In the genomic region with DNA sequence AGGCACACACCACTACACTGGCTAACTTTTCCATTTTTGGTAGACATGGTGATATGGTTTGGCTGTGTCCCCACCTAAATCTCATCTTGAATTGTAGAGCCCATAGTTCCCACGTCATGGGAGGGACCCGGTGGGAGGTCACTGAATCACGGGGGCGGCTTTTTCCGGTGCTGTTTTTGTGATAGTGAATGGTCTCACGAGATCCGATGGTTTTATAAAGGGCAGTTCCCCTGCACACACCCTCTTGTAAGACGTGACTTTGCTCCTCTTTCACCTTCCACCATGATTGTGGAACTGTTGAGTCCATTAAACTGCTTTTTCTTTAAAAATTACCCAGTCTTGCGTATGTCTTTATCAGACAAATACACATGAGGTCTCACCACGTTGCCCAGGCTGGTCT, we compare ENCODE assay signal across 19 cellular contexts. TPM values are rescaled to one million over a fixed set of nuclear protein-coding genes. Genes with fewer than 3 reads are reported as not detected.
DNase-seq lines count a peak whose midpoint lies in the region; TF ChIP-seq lines count a peak whose summit lies in the region.
"Had no signal": no experiment of that assay in that cellular context is flagged by ENCODE, and none has a peak within 500 bp of the region (broad histone marks: within the 10 kb centered on the region; RNA-seq: fewer than 3 reads in every experiment).

No MANE protein-coding gene starts in this region.

- no peak for TF ChIP-seq CTCF in nephron progenitor cell (IDR thresholded peaks at IDR 0.05)
- no peak for TF ChIP-seq CTCF in endothelial cell (IDR thresholded peaks at IDR 0.05; ENCODE audit: unreplicated experiment)

- H3K27me3 Mint-ChIP-seq in nephron progenitor cell (ENCODE audit: low read depth, poor library complexity) = no peaks in the 10 kb centered on the region
- peaks cover 6% of the 10 kb centered on the region for H3K27me3 Mint-ChIP-seq in endothelial cell (ENCODE audit: unreplicated experiment)
- H3K27me3 Mint-ChIP-seq: CD4-positive, alpha-beta memory T cell had no signal

- DNase-seq in activated CD8-positive, alpha-beta memory T cell treated with anti-CD3 and anti-CD28 coated beads, Interleukin-2, amount 50 U/mL, for 48 hours = peak; percentile 26
- no peak for DNase-seq in activated CD8-positive, alpha-beta memory T cell treated with anti-CD3 and anti-CD28 coated beads for 24 hours
- DNase-seq in stimulated activated CD4-positive, alpha-beta T cell treated with anti-CD3 and anti-CD28 coated beads, Interleukin-15, amount 100 ng/mL, for 24 hours = peak; percentile 1
- DNase-seq in stimulated activated CD4-positive, alpha-beta T cell treated with anti-CD3 and anti-CD28 coated beads, Interleukin-12 subunit alpha, Interleukin-12 subunit beta, amount 100 ng/mL, for 4 hours = no peak
- DNase-seq in nephron progenitor cell = no peak
- no peak for DNase-seq in OCI-M2 (lab: John Stamatoyannopoulos, UW; ENCODE audit: unreplicated experiment)
- DNase-seq in NCI-H2196 (lab: John Stamatoyannopoulos, UW; ENCODE audit: unreplicated experiment) = no peak
- DNase-seq in endothelial cell (ENCODE audit: low spot score) = no peak
- DNase-seq: Calu3; CD4-positive, alpha-beta memory T cell; DMS79; NCI-H187; NCI-H446; NCI-H69; NK-92 treated with Interleukin-12 subunit alpha and Interleukin-12 subunit beta, amount 100 ng/mL, for 24 hours; RPMI8226 had no signal

- H3K4me1 Mint-ChIP-seq in nephron progenitor cell = peaks cover 31% of the 10 kb centered on the region
- no peaks in the 10 kb centered on the region for H3K4me1 Mint-ChIP-seq in endothelial cell (ENCODE audit: unreplicated experiment)

- H3K9me3 Mint-ChIP-seq in nephron progenitor cell = no peaks in the 10 kb centered on the region
- H3K9me3 Mint-ChIP-seq in endothelial cell (ENCODE audit: unreplicated experiment) = no peaks in the 10 kb centered on the region
- H3K9me3 Mint-ChIP-seq: IgD-negative memory B cell had no signal

- H3K27ac Mint-ChIP-seq in nephron progenitor cell (peak overlapping the region; percentile 92), endothelial cell (ENCODE audit: unreplicated experiment) (no peak overlapping the region)
- H3K27ac Mint-ChIP-seq: CD4-positive, alpha-beta memory T cell; IgD-negative memory B cell had no signal

- H3K4me3 Mint-ChIP-seq in nephron progenitor cell (no peak overlapping the region), endothelial cell (ENCODE audit: unreplicated experiment) (no peak overlapping the region)
- H3K4me3 Mint-ChIP-seq: CD4-positive, alpha-beta memory T cell; IgD-negative memory B cell had no signal

- no peaks in the 10 kb centered on the region for H3K36me3 Mint-ChIP-seq in nephron progenitor cell (ENCODE audit: low read depth)
- peaks cover 4% of the 10 kb centered on the region for H3K36me3 Mint-ChIP-seq in endothelial cell (ENCODE audit: low read depth, unreplicated experiment)
- H3K36me3 Mint-ChIP-seq: CD4-positive, alpha-beta memory T cell had no signal

RNA-seq across cellular contexts. Expression of a gene that starts 1.3 kb away (rescaled TPM):
- 1.5 TPM for total RNA-seq in endothelial cell (ENCODE audit: unreplicated experiment)
- total RNA-seq: LHCN-M2 had no signal

RNA-seq across cellular contexts. Expression of a gene that starts 27.6 kb away (rescaled TPM):
- total RNA-seq in endothelial cell (ENCODE audit: unreplicated experiment) = 25.3 TPM

RNA-seq across cellular contexts. Expression of a gene that starts 58.8 kb away (rescaled TPM):
- 378 TPM for total RNA-seq in endothelial cell (ENCODE audit: unreplicated experiment)
- total RNA-seq: OCI-LY7 had no signal

Comparison
In these comparisons a context has a peak if more than half of its experiments do, and no peak if none do; other contexts are left out.
1. DNase-seq: peak in activated CD8-positive, alpha-beta memory T cell treated with anti-CD3 and anti-CD28 coated beads, Interleukin-2, amount 50 U/mL, for 48 hours (single experiment) and stimulated activated CD4-positive, alpha-beta T cell treated with anti-CD3 and anti-CD28 coated beads, Interleukin-15, amount 100 ng/mL, for 24 hours (single experiment); none in activated CD8-positive, alpha-beta memory T cell treated with anti-CD3 and anti-CD28 coated beads for 24 hours (single experiment), stimulated activated CD4-positive, alpha-beta T cell treated with anti-CD3 and anti-CD28 coated beads, Interleukin-12 subunit alpha, Interleukin-12 subunit beta, amount 100 ng/mL, for 4 hours (single experiment), nephron progenitor cell (single experiment), OCI-M2 (single experiment), NCI-H2196 (single experiment) and endothelial cell (single experiment).